ENCODE assay signal across 2 cellular contexts in genomic region chr15:68646751-68647150, GRCh38.
TF ChIP-seq lines count a peak whose summit lies in the region.

No MANE protein-coding gene starts in this region.

TF ChIP-seq in SK-N-SH, 30 proteins besides CTCF, POLR2A, EP300 and RAD21 (continued from another document):
- TF ChIP-seq MAX (IDR thresholded peaks at IDR 0.05; ENCODE audit: low read depth) = no peak
- no peak for TF ChIP-seq EZH2phosphoT487 (IDR thresholded peaks at IDR 0.05; ENCODE audit: borderline replicate concordance, low read depth)
- TF ChIP-seq JUND (IDR thresholded peaks at IDR 0.05) = no peak
- no peak for TF ChIP-seq ZBTB33 (IDR thresholded peaks at IDR 0.05; ENCODE audit: borderline replicate concordance, low read depth)
- TF ChIP-seq MXI1 (IDR thresholded peaks at IDR 0.05; ENCODE audit: low read depth, low read length) = no peak
- no peak for TF ChIP-seq RFX5 (IDR thresholded peaks at IDR 0.05; ENCODE audit: low read length)
- no peak for TF ChIP-seq FOSL2 (IDR thresholded peaks at IDR 0.05; ENCODE audit: borderline replicate concordance, low read depth)
- TF ChIP-seq POLR2AphosphoS5 (IDR thresholded peaks at IDR 0.05; ENCODE audit: low read depth, low read length) = no peak
- TF ChIP-seq NRF1 (IDR thresholded peaks at IDR 0.05; ENCODE audit: low read depth, low read length) = no peak
TF ChIP-seq in SK-N-SH: peak in this region for 0.

TF ChIP-seq in SK-N-SH treated with all-trans-retinoic acid at 6 μM for 48 hours, 23 proteins besides CTCF, POLR2A, EP300 and RAD21 (continued from another document):
- TF ChIP-seq SNAI2 (CRISPR knock-in tag; IDR thresholded peaks at IDR 0.05) = no peak
